ENCODE assay signal across 5 cellular contexts in the genomic region with DNA sequence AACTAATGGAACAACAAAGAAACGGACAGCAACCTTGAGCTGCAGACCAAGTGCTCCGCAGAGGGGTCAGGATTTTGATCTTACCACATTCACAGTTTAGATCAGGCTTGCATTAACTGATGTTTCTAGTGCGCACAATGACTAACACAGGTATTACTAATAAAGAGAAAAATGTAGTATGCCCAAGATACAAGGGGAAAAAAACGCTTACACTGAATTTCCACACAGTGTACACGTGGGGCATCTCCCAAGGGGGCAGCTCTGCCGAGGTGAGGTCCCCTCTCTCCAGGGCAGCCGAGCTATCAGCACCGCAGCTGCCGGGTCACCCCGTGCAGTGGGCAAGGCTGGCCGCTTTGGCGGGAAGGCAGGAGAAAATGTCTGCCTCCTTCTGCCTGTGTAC. TPM values are rescaled to one million over a fixed set of nuclear protein-coding genes. Genes with fewer than 3 reads are reported as not detected.
"Had no signal": no experiment of that assay in that cellular context is flagged by ENCODE, and none has a peak within 500 bp of the region (broad histone marks: within the 10 kb centered on the region; RNA-seq: fewer than 3 reads in every experiment).

No MANE protein-coding gene starts in this region.

RNA-seq across cellular contexts. Expression of a gene that starts 46.0 kb away (rescaled TPM):
- total RNA-seq: LHCN-M2, MCF 10A, Peyer's patch, Right ventricle myocardium superior, SJSA1 had no signal
